In the genomic region with DNA sequence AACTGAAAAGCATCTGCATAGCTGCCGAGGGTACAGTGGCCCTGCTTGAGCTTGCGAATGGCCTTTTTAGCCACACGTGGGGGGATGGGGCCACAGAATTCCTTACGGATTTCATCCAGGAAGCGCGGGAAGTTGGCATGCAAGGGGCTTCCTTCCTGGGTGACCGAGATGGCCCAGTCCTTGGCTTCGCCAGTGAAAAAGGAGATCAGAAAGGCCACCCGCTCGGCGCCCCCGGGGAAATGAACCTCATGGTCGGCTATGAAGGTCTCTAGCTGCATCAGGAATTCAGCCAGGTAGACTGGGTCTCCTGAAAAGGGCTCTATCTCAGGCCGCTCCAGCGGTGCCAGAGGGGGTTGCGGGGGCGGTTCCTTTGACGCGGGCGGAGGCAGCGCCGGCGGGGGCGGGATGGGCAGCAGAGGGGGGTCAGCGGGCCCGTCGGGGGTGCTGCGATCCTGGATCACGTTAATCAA, we compare ENCODE assay signal across 10 cellular contexts. TPM values are rescaled to one million over a fixed set of nuclear protein-coding genes. Genes with fewer than 3 reads are reported as not detected.
DNase-seq lines count a peak whose midpoint lies in the region; ATAC-seq, FAIRE-seq and TF ChIP-seq lines count a peak whose summit lies in the region.
"Had no signal": no experiment of that assay in that cellular context is flagged by ENCODE, and none has a peak within 500 bp of the region (broad histone marks: within the 10 kb centered on the region; RNA-seq: fewer than 3 reads in every experiment).

No MANE protein-coding gene starts in this region.

- H3K9me3 Mint-ChIP-seq in CD8-positive, alpha-beta T cell, result no peaks in the 10 kb centered on the region
- no peaks in the 10 kb centered on the region for H3K9me3 Mint-ChIP-seq in astrocyte (ENCODE audit: unreplicated experiment)

- H2AFZ ChIP-seq in astrocyte (ENCODE audit: low read depth, low read length), result no peak overlapping the region

- H3K36me3 Mint-ChIP-seq in CD8-positive, alpha-beta T cell, result no peaks in the 10 kb centered on the region
- peaks cover 7% of the 10 kb centered on the region for H3K36me3 Mint-ChIP-seq in astrocyte (ENCODE audit: low read depth, unreplicated experiment)

- no peak overlapping the region for H3K27ac ChIP-seq in CD8-positive, alpha-beta T cell (ENCODE audit: low read depth, low read length)
- H3K27ac ChIP-seq in astrocyte (ENCODE audit: low read depth, low read length) (no peak overlapping the region), iPS-18a (ENCODE audit: low read length) (no peak overlapping the region)

- H3K4me2 ChIP-seq in astrocyte (ENCODE audit: low read length) (peak overlapping the region; percentile 85), skeletal muscle satellite cell (ENCODE audit: low read length) (peak overlapping the region; percentile 86)

- H3K27ac Mint-ChIP-seq in CD8-positive, alpha-beta T cell, result no peak overlapping the region
- no peak overlapping the region for H3K27ac Mint-ChIP-seq in astrocyte (ENCODE audit: unreplicated experiment)

- no peaks in the 10 kb centered on the region for H3K79me2 ChIP-seq in astrocyte (ENCODE audit: insufficient read depth, low read length)

- ATAC-seq in CD8-positive, alpha-beta T cell, result no peak
- no peak for ATAC-seq in HG03457 (IDR thresholded peaks at IDR 0.05; ENCODE audit: unreplicated experiment)

- H3K9ac ChIP-seq in astrocyte (ENCODE audit: low read length), result peak overlapping the region; percentile 75
- no peak overlapping the region for H3K9ac ChIP-seq in iPS-18a (ENCODE audit: low read length)
- H3K9ac ChIP-seq in skeletal muscle satellite cell (ENCODE audit: low read depth, low read length), result no peak overlapping the region

- H3K27me3 ChIP-seq in CD8-positive, alpha-beta T cell (ENCODE audit: insufficient read depth, low read length), result no peaks in the 10 kb centered on the region
- H3K27me3 ChIP-seq in astrocyte (ENCODE audit: insufficient read depth, low read length), result no peaks in the 10 kb centered on the region
- peaks cover 55% of the 10 kb centered on the region for H3K27me3 ChIP-seq in iPS-18a (ENCODE audit: control insufficient read depth, insufficient read depth, low read length)
- peaks cover 58% of the 10 kb centered on the region for H3K27me3 ChIP-seq in skeletal muscle satellite cell (ENCODE audit: control insufficient read depth, insufficient read depth, low read length)

- DNase-seq in CD8-positive, alpha-beta T cell, result no peak
- no peak for DNase-seq in astrocyte (ENCODE audit: low read depth)
- no peak for DNase-seq in HuH-7.5 (ENCODE audit: low spot score)
- DNase-seq in ACHN, result no peak
- DNase-seq in T-helper 1 cell, result no peak
- DNase-seq: EL; stimulated activated CD4-positive, alpha-beta T cell treated with anti-CD3 and anti-CD28 coated beads, Interleukin-4, amount 100 ng/mL, for 24 hours had no signal

- H3K27me3 Mint-ChIP-seq in CD8-positive, alpha-beta T cell (ENCODE audit: low read depth), result peaks cover 23% of the 10 kb centered on the region
- H3K27me3 Mint-ChIP-seq in astrocyte (ENCODE audit: low read depth, unreplicated experiment), result no peaks in the 10 kb centered on the region

- intact Hi-C loops in CD8-positive, alpha-beta T cell (cut with DNase I, micrococcal nuclease), result no loop called here

- no peak for TF ChIP-seq CTCF in CD8-positive, alpha-beta T cell (IDR thresholded peaks at IDR 0.05)
- no peak for TF ChIP-seq CTCF in astrocyte (IDR thresholded peaks at IDR 0.05; ENCODE audit: insufficient read depth, low read depth, low read length)

- peak overlapping the region; percentile 67 for H3K4me3 Mint-ChIP-seq in CD8-positive, alpha-beta T cell
- peak overlapping the region; percentile 79 for H3K4me3 Mint-ChIP-seq in astrocyte (ENCODE audit: unreplicated experiment)

- peaks cover 4% of the 10 kb centered on the region for H4K20me1 ChIP-seq in astrocyte (ENCODE audit: insufficient read depth, low read length)

- no peaks in the 10 kb centered on the region for H3K36me3 ChIP-seq in CD8-positive, alpha-beta T cell (ENCODE audit: insufficient read depth, low read length)
- H3K36me3 ChIP-seq in astrocyte (ENCODE audit: insufficient read depth, low read length) (no peaks in the 10 kb centered on the region), iPS-18a (ENCODE audit: control insufficient read depth, low read depth, low read length) (no peaks in the 10 kb centered on the region), skeletal muscle satellite cell (ENCODE audit: insufficient read depth, low read length) (no peaks in the 10 kb centered on the region)

- CTCF ChIA-PET in CD8-positive, alpha-beta T cell (lab: Charles Lee), result no interaction called here

- H3K4me1 ChIP-seq in CD8-positive, alpha-beta T cell (ENCODE audit: insufficient read depth, low read length), result peaks cover 6% of the 10 kb centered on the region
- H3K4me1 ChIP-seq in astrocyte (ENCODE audit: insufficient read depth, low read length), result peaks cover 21% of the 10 kb centered on the region
- no peaks in the 10 kb centered on the region for H3K4me1 ChIP-seq in iPS-18a (ENCODE audit: control insufficient read depth, low read depth, low read length)
- H3K4me1 ChIP-seq in skeletal muscle satellite cell (ENCODE audit: control insufficient read depth, insufficient read depth, low read length), result peaks cover 10% of the 10 kb centered on the region

- H3K4me3 ChIP-seq in CD8-positive, alpha-beta T cell (ENCODE audit: low read depth, low read length), result no peak overlapping the region
- H3K4me3 ChIP-seq in astrocyte (ENCODE audit: insufficient read depth, low read depth, low read length), result peak overlapping the region; percentile 33
- peak overlapping the region; percentile 43 for H3K4me3 ChIP-seq in iPS-18a (ENCODE audit: low read length)
- peak overlapping the region; percentile 71 for H3K4me3 ChIP-seq in skeletal muscle satellite cell (ENCODE audit: low read length)

- POLR2A ChIA-PET in CD8-positive, alpha-beta T cell (lab: Charles Lee), result interaction anchor here (1.5 kb wide), 1 partner anchor 50 kb away, joined by 4 read pairs; no protein-coding TSS in a partner anchor

- in situ Hi-C loops in ACHN (cut with HindIII; ENCODE audit: low pct_ligation_motif_present, low pct_unique_long_range_greater_than_20kb, low sequenced_read_pairs), result no loop called here

- H3K9me3 ChIP-seq in CD8-positive, alpha-beta T cell (ENCODE audit: low read length), result no peaks in the 10 kb centered on the region
- H3K9me3 ChIP-seq in astrocyte (ENCODE audit: insufficient read depth, low read depth, low read length), result no peaks in the 10 kb centered on the region
- H3K9me3 ChIP-seq in iPS-18a (ENCODE audit: control insufficient read depth, low read depth, low read length), result peaks cover 8% of the 10 kb centered on the region
- no peaks in the 10 kb centered on the region for H3K9me3 ChIP-seq in skeletal muscle satellite cell (replicated peaks; ENCODE audit: low read length)

- FAIRE-seq in astrocyte (lab: Jason Lieb, UNC), result no peak

- H3K4me1 Mint-ChIP-seq in CD8-positive, alpha-beta T cell (ENCODE audit: low read depth), result peaks cover 8% of the 10 kb centered on the region
- peaks cover 16% of the 10 kb centered on the region for H3K4me1 Mint-ChIP-seq in astrocyte (ENCODE audit: low read depth, unreplicated experiment)

RNA-seq across cellular contexts. Expression of a gene that starts 0.9 kb away (rescaled TPM):
- total RNA-seq in CD8-positive, alpha-beta T cell, result 1 to 10 TPM in 1 of 2 experiments, under 1 TPM in 1; 0.52 to 1.1 TPM
- total RNA-seq in astrocyte, result 13.2 and 16.1 TPM in 2 replicates
- 0.44 and 0.51 TPM in 2 replicates for total RNA-seq in skeletal muscle satellite cell (2012; rRNA removed)

RNA-seq across cellular contexts. Expression of a gene that starts 50.8 kb away (rescaled TPM):
- 1 to 10 TPM in 1 of 2 experiments, under 1 TPM in 1; 0.35 to 1.1 TPM for total RNA-seq in CD8-positive, alpha-beta T cell
- total RNA-seq in astrocyte, result 7.9 and 8.7 TPM in 2 replicates
- total RNA-seq in skeletal muscle satellite cell (2012; rRNA removed), result 4.4 and 8.9 TPM in 2 replicates
